Comparison of ENCODE assay signal across 11 cellular contexts in the genomic region with DNA sequence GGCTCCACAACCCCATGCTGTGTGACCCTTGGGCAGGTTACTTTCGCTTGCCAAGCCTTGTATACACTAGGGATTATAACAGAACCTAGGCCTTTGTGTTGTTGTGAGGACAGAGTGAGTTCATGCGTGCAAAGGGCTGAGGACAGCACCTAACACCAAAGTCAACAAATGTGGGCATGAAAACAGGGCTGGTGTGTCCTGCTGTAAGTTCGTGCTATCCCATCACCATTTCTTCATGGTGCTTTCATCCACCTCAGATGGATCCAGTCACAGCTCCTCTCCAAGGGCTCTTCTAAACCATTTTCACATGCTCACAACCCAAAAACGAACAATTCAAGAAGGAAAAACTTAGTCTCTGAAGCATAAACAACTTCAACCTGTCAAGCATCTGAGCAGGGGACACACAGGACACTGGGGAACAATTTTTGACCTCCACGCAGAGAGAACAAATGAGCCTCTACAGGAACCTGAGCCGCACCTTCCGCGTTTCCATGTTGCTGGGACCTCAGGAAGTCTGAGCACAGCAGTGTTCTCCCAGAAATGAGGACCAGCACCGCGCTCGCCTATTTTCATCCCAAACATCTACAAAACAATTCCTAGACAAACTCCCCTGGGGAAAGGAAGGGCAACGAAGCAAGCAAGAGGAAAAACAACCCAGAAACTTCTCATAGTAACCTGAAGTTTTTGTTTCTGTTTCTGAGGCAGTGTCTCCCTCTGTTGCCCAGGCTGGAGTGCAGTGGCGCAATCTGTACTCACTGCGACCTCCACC. TPM values are rescaled to one million over a fixed set of nuclear protein-coding genes. Genes with fewer than 3 reads are reported as not detected.
DNase-seq lines count a peak whose midpoint lies in the region; ATAC-seq, FAIRE-seq and TF ChIP-seq lines count a peak whose summit lies in the region.
"Had no signal": no experiment of that assay in that cellular context is flagged by ENCODE, and none has a peak within 500 bp of the region (broad histone marks: within the 10 kb centered on the region; RNA-seq: fewer than 3 reads in every experiment).

No MANE protein-coding gene starts in this region.

- no peak for ATAC-seq in stimulated activated naive CD8-positive, alpha-beta T cell treated with anti-CD3 and anti-CD28 coated beads, Interleukin-15, Interleukin-2, amounts not matched to agents 100 U/mL and 50 U/mL, for 24 hours
- ATAC-seq in mucosa of descending colon, result no peak
- ATAC-seq: left cardiac atrium had no signal

- H3K9me3 ChIP-seq in mesodermal cell (ENCODE audit: control insufficient read depth, low read length), result no peaks in the 10 kb centered on the region
- no peaks in the 10 kb centered on the region for H3K9me3 ChIP-seq in mucosa of descending colon

- DNase-seq in D721Med (ENCODE audit: insufficient read length, low spot score) (no peak), MV-4-11 (lab: John Stamatoyannopoulos, UW) (peak; percentile 43), mucosa of descending colon (no peak), NCI-H446 treated with DMSO at 0.1 percent for 48 hours (lab: John Stamatoyannopoulos, UW) (no peak)
- DNase-seq in stimulated activated naive CD8-positive, alpha-beta T cell treated with anti-CD3 and anti-CD28 coated beads, Interleukin-15, Interleukin-2, amounts not matched to agents 100 U/mL and 50 U/mL, for 24 hours, result no peak
- DNase-seq in activated naive CD4-positive, alpha-beta T cell treated with anti-CD3 and anti-CD28 coated beads, Interleukin-2, amount 50 U/mL, for 16 hours, result no peak
- DNase-seq: activated CD4-positive, alpha-beta T cell treated with anti-CD3 and anti-CD28 coated beads, Interleukin-2, amount 50 U/mL, for 1 hour; left cardiac atrium; NCI-H1417 treated with DMSO at 0.1 percent for 48 hours had no signal

- WGBS in mesodermal cell (ENCODE audit: insufficient coverage in 2 of 2), 2 experiments, result 87 to 92% methylated on average over 9 to 11 of the region's 14 CpGs

- H3K36me3 Mint-ChIP-seq in brain, result peaks cover 12% of the 10 kb centered on the region

- H3K27ac Mint-ChIP-seq in brain, result peak overlapping the region in 4 of 5 experiments; percentile 12 to 99 (median 40)

- peak overlapping the region; percentile 63 for H3K4me3 ChIP-seq in mesodermal cell (ENCODE audit: extremely low read depth, insufficient read depth, low read length, poor library complexity, severe bottlenecking)
- H3K4me3 ChIP-seq in mucosa of descending colon, result no peak overlapping the region

- H3K27ac ChIP-seq in mesodermal cell (ENCODE audit: low read depth, low read length, severe bottlenecking), result no peak overlapping the region

- H3K4me1 ChIP-seq in mesodermal cell (ENCODE audit: control insufficient read depth, insufficient read depth, low read length, poor library complexity, severe bottlenecking) (peaks cover 32% of the 10 kb centered on the region), mucosa of descending colon (ENCODE audit: low read depth) (peaks cover 10% of the 10 kb centered on the region)

- no peaks in the 10 kb centered on the region for H3K9me3 Mint-ChIP-seq in brain

- H3K4me1 Mint-ChIP-seq in brain, result peaks cover 76% of the 10 kb centered on the region

- FAIRE-seq in D721Med (lab: Jason Lieb, UNC), result no peak

- peak overlapping the region; percentile 68 to 97 (median 89) for H3K4me3 Mint-ChIP-seq in brain

- intact Hi-C loops in mucosa of descending colon (cut with DNase I, micrococcal nuclease), result no loop called here

- H3K36me3 ChIP-seq in mesodermal cell (ENCODE audit: control insufficient read depth, insufficient read depth, low read length) (no peaks in the 10 kb centered on the region), mucosa of descending colon (ENCODE audit: low read depth) (no peaks in the 10 kb centered on the region)

- TF ChIP-seq CTCF in D721Med (IDR thresholded peaks at IDR 0.05; ENCODE audit: insufficient read depth, missing control alignments), result peak; percentile 5
- no peak for TF ChIP-seq CTCF in brain (conservative IDR thresholded peaks at IDR 0.05)
- no peak for TF ChIP-seq CTCF in mucosa of descending colon (IDR thresholded peaks at IDR 0.05)

- peaks cover 4% of the 10 kb centered on the region for H3K27me3 Mint-ChIP-seq in brain

RNA-seq across cellular contexts. Expression of a gene that starts 3.1 kb away (rescaled TPM):
- 32.6 TPM for polyA plus RNA-seq in brain (ENCODE audit: insufficient read depth, low read depth, low replicate concordance)
- polyA plus RNA-seq in mesodermal cell (2013, experiment 1 of 2), result 51.1 TPM
- 64.7 TPM for polyA plus RNA-seq in mesodermal cell (2013, experiment 2 of 2)
- total RNA-seq in mucosa of descending colon, result 10 to 100 TPM; 16.2 to 27.2 (median 26.1) TPM

RNA-seq across cellular contexts. Expression of a gene that starts 36.9 kb away (rescaled TPM):
- 0.17 TPM for polyA plus RNA-seq in brain (ENCODE audit: insufficient read depth, low read depth, low replicate concordance)
- polyA plus RNA-seq in mesodermal cell (2013, experiment 1 of 2), result not detected
- polyA plus RNA-seq in mesodermal cell (2013, experiment 2 of 2), result not detected
- total RNA-seq in mucosa of descending colon, result under 1 TPM in 2 of 3 donors, not detected in 1; 0.16 to 0.58 TPM
